Comparison of ENCODE assay signal across 2 cellular contexts in genomic region chr14:38297681-38298080, GRCh38.
TF ChIP-seq lines count a peak whose summit lies in the region.

No MANE protein-coding gene starts in this region.

TF ChIP-seq in SK-N-SH, 30 proteins besides CTCF, POLR2A, EP300 and RAD21:
- 0 out of 2 replicates have a peak, but pooled peaks have one; percentile 14 for TF ChIP-seq NFIC (IDR thresholded peaks at IDR 0.05; ENCODE audit: borderline replicate concordance)
- TF ChIP-seq JUND (IDR thresholded peaks at IDR 0.05) = no peak
- TF ChIP-seq GABPA (IDR thresholded peaks at IDR 0.05; ENCODE audit: low read depth) = no peak

TF ChIP-seq in SK-N-SH treated with all-trans-retinoic acid at 6 μM for 48 hours, 23 proteins besides CTCF, POLR2A, EP300 and RAD21:
- TF ChIP-seq PPARA (CRISPR knock-in tag; IDR thresholded peaks at IDR 0.05; ENCODE audit: borderline replicate concordance) = no peak
- TF ChIP-seq GLIS3 (CRISPR knock-in tag; IDR thresholded peaks at IDR 0.05) = no peak
- TF ChIP-seq ZFP30 (CRISPR knock-in tag; IDR thresholded peaks at IDR 0.05) = no peak
- TF ChIP-seq OSR1 (CRISPR knock-in tag; IDR thresholded peaks at IDR 0.05) = no peak
- no peak for TF ChIP-seq ZNF565 (CRISPR knock-in tag; conservative IDR thresholded peaks at IDR 0.05; ENCODE audit: low read depth)
- no peak for TF ChIP-seq RARB (CRISPR knock-in tag; IDR thresholded peaks at IDR 0.05)
- TF ChIP-seq TOX (CRISPR knock-in tag; IDR thresholded peaks at IDR 0.05; ENCODE audit: borderline replicate concordance) = no peak
- no peak for TF ChIP-seq POU6F1 (CRISPR knock-in tag; IDR thresholded peaks at IDR 0.05; ENCODE audit: borderline replicate concordance, low read depth)
- TF ChIP-seq ZNF8 (CRISPR knock-in tag; IDR thresholded peaks at IDR 0.05) = no peak
- TF ChIP-seq CSRNP3 (CRISPR knock-in tag; IDR thresholded peaks at IDR 0.05) = no peak
- no peak for TF ChIP-seq CSDC2 (CRISPR knock-in tag; IDR thresholded peaks at IDR 0.05)
- TF ChIP-seq, protein P1, sequence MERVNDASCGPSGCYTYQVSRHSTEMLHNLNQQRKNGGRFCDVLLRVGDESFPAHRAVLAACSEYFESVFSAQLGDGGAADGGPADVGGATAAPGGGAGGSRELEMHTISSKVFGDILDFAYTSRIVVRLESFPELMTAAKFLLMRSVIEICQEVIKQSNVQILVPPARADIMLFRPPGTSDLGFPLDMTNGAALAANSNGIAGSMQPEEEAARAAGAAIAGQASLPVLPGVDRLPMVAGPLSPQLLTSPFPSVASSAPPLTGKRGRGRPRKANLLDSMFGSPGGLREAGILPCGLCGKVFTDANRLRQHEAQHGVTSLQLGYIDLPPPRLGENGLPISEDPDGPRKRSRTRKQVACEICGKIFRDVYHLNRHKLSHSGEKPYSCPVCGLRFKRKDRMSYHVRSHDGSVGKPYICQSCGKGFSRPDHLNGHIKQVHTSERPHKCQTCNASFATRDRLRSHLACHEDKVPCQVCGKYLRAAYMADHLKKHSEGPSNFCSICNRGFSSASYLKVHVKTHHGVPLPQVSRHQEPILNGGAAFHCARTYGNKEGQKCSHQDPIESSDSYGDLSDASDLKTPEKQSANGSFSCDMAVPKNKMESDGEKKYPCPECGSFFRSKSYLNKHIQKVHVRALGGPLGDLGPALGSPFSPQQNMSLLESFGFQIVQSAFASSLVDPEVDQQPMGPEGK (CRISPR knock-in tag; IDR thresholded peaks at IDR 0.05; ENCODE audit: borderline replicate concordance) = no peak
- TF ChIP-seq ZNF70 (CRISPR knock-in tag; IDR thresholded peaks at IDR 0.05) = no peak
- TF ChIP-seq, protein P2, sequence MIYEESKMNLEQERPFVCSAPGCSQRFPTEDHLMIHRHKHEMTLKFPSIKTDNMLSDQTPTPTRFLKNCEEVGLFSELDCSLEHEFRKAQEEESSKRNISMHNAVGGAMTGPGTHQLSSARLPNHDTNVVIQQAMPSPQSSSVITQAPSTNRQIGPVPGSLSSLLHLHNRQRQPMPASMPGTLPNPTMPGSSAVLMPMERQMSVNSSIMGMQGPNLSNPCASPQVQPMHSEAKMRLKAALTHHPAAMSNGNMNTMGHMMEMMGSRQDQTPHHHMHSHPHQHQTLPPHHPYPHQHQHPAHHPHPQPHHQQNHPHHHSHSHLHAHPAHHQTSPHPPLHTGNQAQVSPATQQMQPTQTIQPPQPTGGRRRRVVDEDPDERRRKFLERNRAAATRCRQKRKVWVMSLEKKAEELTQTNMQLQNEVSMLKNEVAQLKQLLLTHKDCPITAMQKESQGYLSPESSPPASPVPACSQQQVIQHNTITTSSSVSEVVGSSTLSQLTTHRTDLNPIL (CRISPR knock-in tag; IDR thresholded peaks at IDR 0.05; ENCODE audit: low read depth) = no peak
- TF ChIP-seq ZFP3 (CRISPR knock-in tag; IDR thresholded peaks at IDR 0.05) = no peak
- no peak for TF ChIP-seq ESRRG (CRISPR knock-in tag; IDR thresholded peaks at IDR 0.05)
- TF ChIP-seq ISL1 (CRISPR knock-in tag; IDR thresholded peaks at IDR 0.05) = no peak
- TF ChIP-seq SNAI2 (CRISPR knock-in tag; IDR thresholded peaks at IDR 0.05) = no peak
